1 cellular context compared by ENCODE assay signal in the genomic region with DNA sequence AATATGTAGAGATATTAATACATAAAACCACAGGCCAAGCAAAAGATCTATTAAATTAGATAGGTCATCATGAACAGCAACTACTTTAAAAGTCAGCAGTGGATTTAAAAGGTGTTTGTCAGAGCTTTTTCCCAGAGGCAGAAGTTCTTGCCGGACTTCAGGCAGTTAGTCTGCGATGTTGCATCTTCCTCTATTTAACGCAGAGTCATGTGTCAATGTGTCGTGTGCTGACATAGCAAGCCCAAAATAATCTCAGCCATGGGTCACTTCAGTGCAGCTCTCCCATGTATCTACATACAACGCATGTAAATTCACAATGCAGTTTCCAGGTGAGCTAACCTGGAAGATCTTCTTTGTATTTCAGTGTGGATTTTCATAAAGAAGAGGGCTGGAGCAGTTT.
TF ChIP-seq lines count a peak whose summit lies in the region.

No MANE protein-coding gene starts in this region.

TF ChIP-seq in IMR-90, 13 proteins besides CTCF, POLR2A, EP300 and RAD21:
- TF ChIP-seq SMC3 (IDR thresholded peaks at IDR 0.05; ENCODE audit: low read depth, low read length) (no peak), BHLHE40 (IDR thresholded peaks at IDR 0.05; ENCODE audit: low read depth, low read length) (no peak), RCOR1 (IDR thresholded peaks at IDR 0.05; ENCODE audit: insufficient replicate concordance, low read length) (no peak), MXI1 (IDR thresholded peaks at IDR 0.05; ENCODE audit: borderline replicate concordance, low read depth, low read length) (no peak), CHD1 (IDR thresholded peaks at IDR 0.05; ENCODE audit: low read depth, low read length) (no peak), CEBPB (IDR thresholded peaks at IDR 0.05; ENCODE audit: low read depth, low read length) (no peak), RFX5 (IDR thresholded peaks at IDR 0.05; ENCODE audit: low read depth, low read length) (no peak), FOS (IDR thresholded peaks at IDR 0.05; ENCODE audit: low read depth, low read length) (no peak), NFE2L2 (IDR thresholded peaks at IDR 0.05; ENCODE audit: low read depth, low read length) (no peak), MAFK (IDR thresholded peaks at IDR 0.05; ENCODE audit: low read depth, low read length) (no peak), MAZ (IDR thresholded peaks at IDR 0.05; ENCODE audit: borderline replicate concordance, low read depth, low read length) (no peak)
- TF ChIP-seq, protein P1, sequence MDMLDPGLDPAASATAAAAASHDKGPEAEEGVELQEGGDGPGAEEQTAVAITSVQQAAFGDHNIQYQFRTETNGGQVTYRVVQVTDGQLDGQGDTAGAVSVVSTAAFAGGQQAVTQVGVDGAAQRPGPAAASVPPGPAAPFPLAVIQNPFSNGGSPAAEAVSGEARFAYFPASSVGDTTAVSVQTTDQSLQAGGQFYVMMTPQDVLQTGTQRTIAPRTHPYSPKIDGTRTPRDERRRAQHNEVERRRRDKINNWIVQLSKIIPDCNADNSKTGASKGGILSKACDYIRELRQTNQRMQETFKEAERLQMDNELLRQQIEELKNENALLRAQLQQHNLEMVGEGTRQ (IDR thresholded peaks at IDR 0.05; ENCODE audit: low read depth, low read length), result no peak
- TF ChIP-seq, protein P2, sequence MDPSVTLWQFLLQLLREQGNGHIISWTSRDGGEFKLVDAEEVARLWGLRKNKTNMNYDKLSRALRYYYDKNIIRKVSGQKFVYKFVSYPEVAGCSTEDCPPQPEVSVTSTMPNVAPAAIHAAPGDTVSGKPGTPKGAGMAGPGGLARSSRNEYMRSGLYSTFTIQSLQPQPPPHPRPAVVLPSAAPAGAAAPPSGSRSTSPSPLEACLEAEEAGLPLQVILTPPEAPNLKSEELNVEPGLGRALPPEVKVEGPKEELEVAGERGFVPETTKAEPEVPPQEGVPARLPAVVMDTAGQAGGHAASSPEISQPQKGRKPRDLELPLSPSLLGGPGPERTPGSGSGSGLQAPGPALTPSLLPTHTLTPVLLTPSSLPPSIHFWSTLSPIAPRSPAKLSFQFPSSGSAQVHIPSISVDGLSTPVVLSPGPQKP (IDR thresholded peaks at IDR 0.05; ENCODE audit: borderline replicate concordance, low read depth, low read length), result no peak
